8 cellular contexts compared by ENCODE assay signal in genomic region chr16:48158296-48158695, GRCh38. TPM values are rescaled to one million over a fixed set of nuclear protein-coding genes. Genes with fewer than 3 reads are reported as not detected.
DNase-seq lines count a peak whose midpoint lies in the region; ATAC-seq lines count a peak whose summit lies in the region.

No MANE protein-coding gene starts in this region.

- H3K9me3 Mint-ChIP-seq in activated naive CD8-positive, alpha-beta T cell treated with anti-CD3 and anti-CD28 coated beads, Interleukin-2, amount 10 ng/mL, durations not matched to agents 7 days and 5 days = no peaks in the 10 kb centered on the region

- H3K23ac ChIP-seq in neuronal stem cell (ENCODE audit: low read depth, low read length, poor library complexity) = no peak overlapping the region

- no peaks in the 10 kb centered on the region for H3K36me3 Mint-ChIP-seq in activated naive CD8-positive, alpha-beta T cell treated with anti-CD3 and anti-CD28 coated beads, Interleukin-2, amount 10 ng/mL, durations not matched to agents 7 days and 5 days

- no peak overlapping the region for H3K4me3 ChIP-seq in H7 (ENCODE audit: insufficient read depth, low read depth, low read length)
- no peak overlapping the region for H3K4me3 ChIP-seq in neuronal stem cell (ENCODE audit: low read length in 2 of 2)

- no peak overlapping the region for H3K4ac ChIP-seq in neuronal stem cell (ENCODE audit: low read length)

- DNase-seq in A172 (ENCODE audit: low spot score) (peak; percentile 93), H7 (no peak), nucleus accumbens (lab: John Stamatoyannopoulos, UW) (no peak), neuronal stem cell (ENCODE audit: low spot score) (no peak)
- no peak for DNase-seq in activated naive CD8-positive, alpha-beta T cell treated with anti-CD3 and anti-CD28 coated beads, Interleukin-2, amount 10 ng/mL, durations not matched to agents 7 days and 5 days
- peak; percentile 25 to 41 for DNase-seq in stimulated activated CD8-positive, alpha-beta memory T cell treated with anti-CD3 and anti-CD28 coated beads, Interleukin-15, amount 100 ng/mL, for 48 hours (ENCODE audit: low read depth in 2 of 2)

- no peak overlapping the region for H3K18ac ChIP-seq in neuronal stem cell (ENCODE audit: low read length)

- ATAC-seq in GM19463 (IDR thresholded peaks at IDR 0.05; ENCODE audit: unreplicated experiment) (peak; percentile 94), HG03565 (IDR thresholded peaks at IDR 0.05; ENCODE audit: unreplicated experiment) (peak; percentile 66)
- ATAC-seq in activated naive CD8-positive, alpha-beta T cell treated with anti-CD3 and anti-CD28 coated beads, Interleukin-2, amount 10 ng/mL, durations not matched to agents 7 days and 5 days (ENCODE audit: low read depth) = peak; percentile 43

- no peak overlapping the region for H4K91ac ChIP-seq in neuronal stem cell (ENCODE audit: low read depth, low read length, poor library complexity)

- H3K79me1 ChIP-seq in neuronal stem cell (ENCODE audit: low read depth, low read length) = no peaks in the 10 kb centered on the region

- peaks cover 14% of the 10 kb centered on the region for H3K4me1 Mint-ChIP-seq in activated naive CD8-positive, alpha-beta T cell treated with anti-CD3 and anti-CD28 coated beads, Interleukin-2, amount 10 ng/mL, durations not matched to agents 7 days and 5 days

- no peak overlapping the region for H3K4me3 Mint-ChIP-seq in activated naive CD8-positive, alpha-beta T cell treated with anti-CD3 and anti-CD28 coated beads, Interleukin-2, amount 10 ng/mL, durations not matched to agents 7 days and 5 days

- H3K36me3 ChIP-seq in H7 (replicated peaks; ENCODE audit: control insufficient read depth, insufficient read depth, low read length) (no peaks in the 10 kb centered on the region), neuronal stem cell (replicated peaks in 1 of 2; ENCODE audit: control insufficient read depth in 2 of 2, insufficient read depth in 2 of 2, low read length in 2 of 2) (no peaks in the 10 kb centered on the region)

- H4K8ac ChIP-seq in neuronal stem cell (ENCODE audit: low read depth, low read length) = no peak overlapping the region

- H2BK12ac ChIP-seq in neuronal stem cell (ENCODE audit: low read length) = no peak overlapping the region

- no peak overlapping the region for H3K14ac ChIP-seq in neuronal stem cell (ENCODE audit: low read length)

- H3K27me3 Mint-ChIP-seq in activated naive CD8-positive, alpha-beta T cell treated with anti-CD3 and anti-CD28 coated beads, Interleukin-2, amount 10 ng/mL, durations not matched to agents 7 days and 5 days = peaks cover 18% of the 10 kb centered on the region

- no peak overlapping the region for H2AFZ ChIP-seq in neuronal stem cell (ENCODE audit: low read length)

- H3K4me1 ChIP-seq in neuronal stem cell (ENCODE audit: control insufficient read depth in 2 of 2, insufficient read depth in 1 of 2, low read depth in 1 of 2, low read length in 2 of 2) = no peaks in the 10 kb centered on the region

- H3K27ac ChIP-seq in neuronal stem cell (replicated peaks; ENCODE audit: low read length) = no peak overlapping the region

- H2AK5ac ChIP-seq in neuronal stem cell (ENCODE audit: low read depth, low read length) = no peak overlapping the region

- H2BK15ac ChIP-seq in neuronal stem cell (ENCODE audit: low read length) = no peak overlapping the region

- WGBS in neuronal stem cell (ENCODE audit: extremely low coverage in 2 of 2, insufficient read length in 2 of 2, insufficient replicate concordance in 1 of 2), 2 donors = no CpG with 5 or more reads among the region's 4 CpGs

- POLR2A ChIA-PET in activated naive CD8-positive, alpha-beta T cell treated with anti-CD3 and anti-CD28 coated beads, Interleukin-2, amount 10 ng/mL, durations not matched to agents 7 days and 5 days (lab: Charles Lee) = no interaction called here

- no peak overlapping the region for H3K27ac Mint-ChIP-seq in activated naive CD8-positive, alpha-beta T cell treated with anti-CD3 and anti-CD28 coated beads, Interleukin-2, amount 10 ng/mL, durations not matched to agents 7 days and 5 days

- H2BK120ac ChIP-seq in neuronal stem cell (ENCODE audit: low read depth, low read length) = no peak overlapping the region

- H3K9me3 ChIP-seq in neuronal stem cell (replicated peaks in 1 of 2; ENCODE audit: control insufficient read depth in 2 of 2, insufficient read depth in 1 of 2, low read depth in 1 of 2, low read length in 2 of 2) = no peaks in the 10 kb centered on the region

- no peak overlapping the region for H2BK5ac ChIP-seq in neuronal stem cell (ENCODE audit: low read length)

- H3K4me2 ChIP-seq in neuronal stem cell (ENCODE audit: insufficient read depth, low read length, poor library complexity, severe bottlenecking) = no peak overlapping the region

- H3K9ac ChIP-seq in neuronal stem cell (ENCODE audit: low read depth, low read length, poor library complexity) = no peak overlapping the region

- H3K27me3 ChIP-seq in H7 (ENCODE audit: control insufficient read depth, insufficient read depth, low read length) (peaks cover 7% of the 10 kb centered on the region), neuronal stem cell (ENCODE audit: control insufficient read depth in 3 of 3, insufficient read depth in 3 of 3, low read depth in 1 of 3, low read length in 3 of 3) (peaks cover 0 to 4% (median 0%) of the 10 kb centered on the region in 3 experiments)

RNA-seq across cellular contexts. Expression of gene ABCC12, which starts 2.5 kb away (rescaled TPM):
- total RNA-seq in A172 (2014; rRNA removed; shearing (Covaris generic)) = not detected in 2 replicates
- total RNA-seq in activated naive CD8-positive, alpha-beta T cell treated with anti-CD3 and anti-CD28 coated beads, Interleukin-2, amount 10 ng/mL, durations not matched to agents 7 days and 5 days = not detected
- total RNA-seq in H7 (2014; rRNA removed; shearing (Covaris generic)) = not detected in 2 replicates
- polyA plus RNA-seq in neuronal stem cell (2013, experiment 1 of 2) = 0.11 TPM
- polyA plus RNA-seq in neuronal stem cell (2013, experiment 2 of 2) = 0.06 TPM

Comparison
In these comparisons a context has a peak if more than half of its experiments do, and no peak if none do; other contexts are left out.
1. DNase-seq: peak in A172 (single experiment) and stimulated activated CD8-positive, alpha-beta memory T cell treated with anti-CD3 and anti-CD28 coated beads, Interleukin-15, amount 100 ng/mL, for 48 hours (2 of 2); none in activated naive CD8-positive, alpha-beta T cell treated with anti-CD3 and anti-CD28 coated beads, Interleukin-2, amount 10 ng/mL, durations not matched to agents 7 days and 5 days (single experiment), H7 (single experiment), nucleus accumbens (0 of 56) and neuronal stem cell (single experiment).
2. ATAC-seq: peak in every context shown above with its lines; median percentile 94 in GM19463; 66 in HG03565; 43 in activated naive CD8-positive, alpha-beta T cell treated with anti-CD3 and anti-CD28 coated beads, Interleukin-2, amount 10 ng/mL, durations not matched to agents 7 days and 5 days.